8 cellular contexts compared by ENCODE assay signal in the genomic region with DNA sequence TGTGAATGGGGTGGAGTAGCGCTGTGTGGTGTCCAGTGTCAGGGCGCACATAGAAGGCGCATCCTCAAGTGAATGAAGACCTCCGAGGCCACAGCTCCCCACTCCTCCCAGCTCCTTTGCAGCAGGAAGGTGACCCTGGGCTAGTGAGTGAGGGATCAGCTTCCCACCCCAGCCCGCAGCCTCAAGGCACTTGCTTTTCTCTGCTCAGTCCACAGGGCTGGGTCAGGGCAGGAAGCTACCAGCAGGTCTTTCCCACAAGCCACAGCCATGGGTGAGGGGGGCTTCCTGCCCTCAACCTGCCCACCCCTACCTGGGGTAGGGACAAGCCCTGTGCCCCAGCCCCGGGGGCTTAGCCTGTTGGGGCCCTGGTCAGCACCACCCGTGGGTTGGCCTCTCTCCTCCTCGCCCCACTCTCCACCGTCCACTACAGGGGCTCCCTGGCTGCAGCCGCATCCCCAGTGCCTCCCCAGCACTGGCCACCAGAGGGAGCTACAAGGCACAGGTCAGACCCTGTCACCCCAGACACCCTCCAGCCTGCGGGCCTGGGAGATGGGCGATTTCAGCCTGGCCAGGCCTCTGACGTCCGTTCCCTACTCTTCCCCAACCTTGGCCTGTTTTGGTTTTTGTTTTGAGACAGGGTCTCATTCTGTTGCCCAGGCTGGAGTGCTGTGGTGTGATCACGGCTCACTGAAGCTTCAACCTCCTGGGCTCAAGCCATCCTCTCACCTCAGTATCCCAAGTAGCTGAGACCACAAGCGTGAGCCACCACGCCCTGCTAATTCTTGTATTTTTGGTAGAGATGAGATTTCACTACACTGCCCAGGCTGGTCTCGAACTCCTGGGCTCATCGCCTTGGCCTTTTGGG. TPM values are rescaled to one million over a fixed set of nuclear protein-coding genes. Genes with fewer than 3 reads are reported as not detected.
DNase-seq lines count a peak whose midpoint lies in the region; ATAC-seq, FAIRE-seq and TF ChIP-seq lines count a peak whose summit lies in the region.

No MANE protein-coding gene starts in this region.

- no peak overlapping the region for H2AFZ ChIP-seq in DND-41 (ENCODE audit: low read depth, low read length)

- H3K4me1 ChIP-seq in DND-41 (ENCODE audit: insufficient read depth, low read length) (peaks cover 28% of the 10 kb centered on the region), suprapubic skin (peaks cover 49% of the 10 kb centered on the region)

- WGBS in suprapubic skin, result 47% methylated on average over 7 of the region's 19 CpGs

- ATAC-seq in DND-41 (ENCODE audit: insufficient read depth, low read depth) (peak; percentile 29; the same call in 2 of the 3 replicates), HG02981 (IDR thresholded peaks at IDR 0.05; ENCODE audit: unreplicated experiment) (peak; percentile 37), GM19452 (IDR thresholded peaks at IDR 0.05; ENCODE audit: unreplicated experiment) (no peak)

- no peaks in the 10 kb centered on the region for H3K79me2 ChIP-seq in DND-41 (ENCODE audit: insufficient read depth, low read length)

- H4K20me1 ChIP-seq in DND-41 (ENCODE audit: insufficient read depth, low read length), result peaks cover 8% of the 10 kb centered on the region

- no peak for TF ChIP-seq POLR2A in suprapubic skin (IDR thresholded peaks at IDR 0.05)

- H3K27me3 ChIP-seq in DND-41 (ENCODE audit: insufficient read depth, low read length, poor library complexity) (peaks cover under 1% of the 10 kb centered on the region), suprapubic skin (no peaks in the 10 kb centered on the region)

- peak overlapping the region in 1 of 2 experiments; percentile 76; a peak in 2 of 4 replicates for H3K4me3 ChIP-seq in DND-41 (ENCODE audit: low read depth in 1 of 2, low read length in 2 of 2)
- H3K4me3 ChIP-seq in suprapubic skin, result peak overlapping the region; percentile 66

- H3K9ac ChIP-seq in DND-41 (ENCODE audit: low read depth, low read length), result peak overlapping the region; percentile 78; the same call in 1 of the 2 replicates

- H3K36me3 ChIP-seq in DND-41 (ENCODE audit: insufficient read depth, low read length), result no peaks in the 10 kb centered on the region
- no peaks in the 10 kb centered on the region for H3K36me3 ChIP-seq in suprapubic skin

- no peaks in the 10 kb centered on the region for H3K9me3 ChIP-seq in DND-41 (ENCODE audit: insufficient read depth, low read length, severe bottlenecking)
- H3K9me3 ChIP-seq in suprapubic skin, result no peaks in the 10 kb centered on the region

- no peak overlapping the region; the same call in 1 of the 2 replicates for H3K27ac ChIP-seq in DND-41 (ENCODE audit: low read length)
- no peak overlapping the region for H3K27ac ChIP-seq in suprapubic skin

- DNase-seq in DND-41 (peak; percentile 47), RKO (ENCODE audit: low spot score) (peak; percentile 87), frontal cortex (ENCODE audit: low spot score in 2 of 2) (peak; percentile 68 to 70), nucleus accumbens (lab: John Stamatoyannopoulos, UW) (peak in 50 of 56 donors; percentile 26 to 86 (median 66)), suprapubic skin (ENCODE audit: low spot score in 2 of 2) (peak; percentile 88 to 89)
- peak; percentile 61 for DNase-seq in activated effector memory CD4-positive, alpha-beta T cell treated with Interleukin-2 at 50 U/mL for 16 hours

- TF ChIP-seq CTCF in DND-41 (IDR thresholded peaks at IDR 0.05; ENCODE audit: borderline replicate concordance, extremely low read depth, low read length, poor library complexity, severe bottlenecking), result peak; percentile 82
- TF ChIP-seq CTCF in suprapubic skin (IDR thresholded peaks at IDR 0.05), result peak; percentile 70 to 89

- no peak for FAIRE-seq in frontal cortex (lab: Jason Lieb, UNC)

- H3K4me2 ChIP-seq in DND-41 (ENCODE audit: insufficient read depth, low read length), result peak overlapping the region; percentile 100

- TF ChIP-seq EP300 in suprapubic skin (IDR thresholded peaks at IDR 0.05), result no peak

RNA-seq across cellular contexts. Expression of gene ABCA2, which starts 1.3 kb away (rescaled TPM):
- 20.8 TPM for total RNA-seq in frontal cortex
- 10 to 100 TPM; 10.4 to 44.7 (median 33.4) TPM for total RNA-seq in suprapubic skin

RNA-seq across cellular contexts. Expression of gene FUT7, which starts 2.6 kb away (rescaled TPM):
- not detected for total RNA-seq in frontal cortex
- under 1 TPM in 1 of 4 donors, not detected in 3; 0.72 TPM for total RNA-seq in suprapubic skin

RNA-seq across cellular contexts. Expression of gene NPDC1, which starts 16.7 kb away (rescaled TPM):
- total RNA-seq in frontal cortex, result 16.3 TPM
- 10 to 100 TPM; 22.2 to 64.0 (median 47.3) TPM for total RNA-seq in suprapubic skin

RNA-seq across cellular contexts. Expression of gene ENTPD2, which starts 24.6 kb away (rescaled TPM):
- total RNA-seq in frontal cortex (0.82 TPM), suprapubic skin (10 to 100 TPM; 13.3 to 20.8 (median 16.7) TPM)

RNA-seq across cellular contexts. Expression of gene CLIC3, which starts 32.9 kb away (rescaled TPM):
- total RNA-seq in frontal cortex (not detected), suprapubic skin (100 to 1,000 TPM in 3 of 4 donors, 10 to 100 TPM in 1; 20.6 to 159 (median 130) TPM)
